In genomic region chr15:44728576-44729393, GRCh38 we compare ENCODE assay signal across 8 cellular contexts. TPM values are rescaled to one million over a fixed set of nuclear protein-coding genes. Genes with fewer than 3 reads are reported as not detected.
DNase-seq lines count a peak whose midpoint lies in the region; ATAC-seq and TF ChIP-seq lines count a peak whose summit lies in the region.

No MANE protein-coding gene starts in this region.

- H3K36me3 ChIP-seq in adipocyte (ENCODE audit: control insufficient read depth, insufficient read depth, low read length, severe bottlenecking): peaks cover 10% of the 10 kb centered on the region
- no peaks in the 10 kb centered on the region for H3K36me3 ChIP-seq in ovary
- no peaks in the 10 kb centered on the region for H3K36me3 ChIP-seq in thyroid gland

- H3K4me3 ChIP-seq in GM12875 (ENCODE audit: low read depth, low read length) (peak overlapping the region; percentile 78), adipocyte (ENCODE audit: low read length) (peak overlapping the region; percentile 97), ovary (peak overlapping the region; percentile 88), thyroid gland (replicated peaks in 1 of 3) (peak overlapping the region; percentile 11 to 95 (median 52))

- TF ChIP-seq POLR2A in ovary (IDR thresholded peaks at IDR 0.05) (peak; percentile 73), thyroid gland (IDR thresholded peaks at IDR 0.05) (peak; percentile 76 to 95)

- ATAC-seq in HG02798 (IDR thresholded peaks at IDR 0.05; ENCODE audit: poor library complexity, unreplicated experiment) (peak; percentile 83), Right ventricle myocardium superior (ENCODE audit: poor library complexity) (peak; percentile 96)

- H3K9ac ChIP-seq in adipocyte (ENCODE audit: low read length): peak overlapping the region; percentile 99

- 0 to 1% (median 0%) methylated on average over 35 to 36 of the region's 36 CpGs for WGBS in ovary, 3 donors
- WGBS in thyroid gland, 2 donors: 0% methylated on average over 31 to 35 of the region's 36 CpGs

- H3K27ac ChIP-seq in ovary: peak overlapping the region; percentile 90 to 94
- H3K27ac ChIP-seq in thyroid gland: peak overlapping the region; percentile 92 to 99 (median 93)

- peak; percentile 98 for TF ChIP-seq EP300 in ovary (IDR thresholded peaks at IDR 0.05)

- DNase-seq in NCI-H1417 treated with DMSO at 0.1 percent for 48 hours (lab: John Stamatoyannopoulos, UW) (peak; percentile 72), SW 1271 (lab: John Stamatoyannopoulos, UW) (peak; percentile 88 to 96), adipocyte (ENCODE audit: low read depth) (peak; percentile 99), Right ventricle myocardium superior (peak; percentile 97), ovary (peak; percentile 92 to 96 (median 94)), thyroid gland (peak; percentile 97)

- no peak for TF ChIP-seq CTCF in GM12875 (IDR thresholded peaks at IDR 0.05; ENCODE audit: borderline replicate concordance, insufficient read depth, low read depth, low read length)
- no peak for TF ChIP-seq CTCF in ovary (IDR thresholded peaks at IDR 0.05)
- no peak for TF ChIP-seq CTCF in thyroid gland (IDR thresholded peaks at IDR 0.05)

- H3K4me1 ChIP-seq in adipocyte (ENCODE audit: control insufficient read depth, insufficient read depth, low read length): peaks cover 43% of the 10 kb centered on the region
- peaks cover 4% of the 10 kb centered on the region for H3K4me1 ChIP-seq in ovary (ENCODE audit: insufficient read depth)
- peaks cover 6 to 19% of the 10 kb centered on the region in 2 donors for H3K4me1 ChIP-seq in thyroid gland

- H3K9me3 ChIP-seq in adipocyte (ENCODE audit: control insufficient read depth, low read length) (no peaks in the 10 kb centered on the region), ovary (no peaks in the 10 kb centered on the region), thyroid gland (no peaks in the 10 kb centered on the region)

- intact Hi-C loops in Right ventricle myocardium superior (cut with DNase I): no loop called here
- intact Hi-C loops in ovary (cut with DNase I): no loop called here
- intact Hi-C loops in thyroid gland (cut with DNase I): no loop called here

- H3K27me3 ChIP-seq in adipocyte (replicated peaks; ENCODE audit: control insufficient read depth, insufficient read depth, low read length) (no peaks in the 10 kb centered on the region), ovary (no peaks in the 10 kb centered on the region), thyroid gland (no peaks in the 10 kb centered on the region)

RNA-seq across cellular contexts. Expression of gene TRIM69, which starts 7.5 kb away (rescaled TPM):
- total RNA-seq in Right ventricle myocardium superior (53.9 TPM), ovary (10 to 100 TPM in 6 of 7 donors, 1 to 10 TPM in 1; 7.0 to 25.5 (median 19.7) TPM), thyroid gland (10 to 100 TPM; 13.3 to 23.6 (median 15.9) TPM)
- 10 to 100 TPM; 16.3 to 51.4 TPM for polyA plus RNA-seq in ovary

RNA-seq across cellular contexts. Expression of gene B2M, which starts 17.5 kb away (rescaled TPM):
- total RNA-seq in Right ventricle myocardium superior: 1,025 TPM
- 1,000 to 10,000 TPM in 4 of 7 donors, 100 to 1,000 TPM in 3; 827 to 3,158 (median 1,148) TPM for total RNA-seq in ovary
- polyA plus RNA-seq in ovary: 1,000 to 10,000 TPM; 2,417 to 6,504 TPM
- total RNA-seq in thyroid gland: 1,000 to 10,000 TPM; 2,538 to 3,855 (median 2,897) TPM

RNA-seq across cellular contexts. Expression of gene PATL2, which starts 17.7 kb away (rescaled TPM):
- total RNA-seq in Right ventricle myocardium superior: 3.2 TPM
- 1 to 10 TPM in 5 of 7 donors, under 1 TPM in 2; 0.20 to 1.9 (median 1.2) TPM for total RNA-seq in ovary
- 1 to 10 TPM; 1.3 to 2.3 TPM for polyA plus RNA-seq in ovary
- 1 to 10 TPM in 3 of 4 donors, under 1 TPM in 1; 0.22 to 3.8 (median 1.7) TPM for total RNA-seq in thyroid gland

Comparison
In these comparisons a context has a peak if more than half of its experiments do, and no peak if none do; other contexts are left out.
1. Peak in every context shown above with its lines: DNase-seq, ATAC-seq, H3K4me3 ChIP-seq and H3K27ac ChIP-seq.